In the genomic region with DNA sequence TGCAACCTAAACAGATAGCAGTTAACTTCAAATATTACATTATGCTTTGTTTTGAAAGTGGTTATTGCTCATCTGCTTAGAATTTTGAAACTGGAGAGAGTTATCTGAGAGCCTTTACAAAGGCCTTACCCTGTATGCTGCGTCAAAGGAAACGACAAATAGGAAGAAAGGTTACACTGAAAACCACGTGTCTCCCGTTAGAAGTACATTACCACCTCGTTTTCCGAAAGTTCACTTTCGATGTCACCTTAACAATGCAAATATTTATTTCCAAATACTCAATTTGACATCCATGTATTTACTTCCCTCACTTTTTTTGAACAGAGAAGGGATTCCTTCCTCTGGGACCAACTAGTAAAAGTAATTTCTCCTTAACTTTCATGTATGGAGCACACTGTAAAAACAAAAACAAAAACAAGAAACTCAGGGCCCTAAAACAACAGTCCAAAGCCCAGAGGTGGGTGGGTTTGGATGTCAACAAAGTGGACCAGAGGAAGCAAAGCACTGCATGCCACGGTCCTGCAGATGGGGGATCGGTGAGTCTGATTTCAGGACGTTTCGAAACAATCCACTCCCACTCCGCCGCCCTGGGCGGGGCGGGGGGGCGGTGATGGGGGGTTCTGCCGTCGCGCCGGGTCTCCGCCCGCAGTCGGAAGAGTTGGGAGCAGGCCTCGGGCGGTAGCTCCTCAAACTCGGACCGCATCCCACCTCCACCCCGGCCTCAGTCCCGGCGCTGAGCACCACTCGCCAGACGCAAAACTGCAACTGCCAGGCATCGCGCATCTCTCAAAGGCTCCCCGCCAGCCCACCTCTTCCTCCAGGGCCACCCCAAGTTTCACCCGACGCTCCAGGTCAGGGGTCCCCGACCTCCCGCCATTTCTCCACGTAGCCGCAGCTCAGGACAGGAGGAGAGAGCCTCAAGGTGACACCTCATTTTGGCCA, we compare ENCODE assay signal across 8 cellular contexts. TPM values are rescaled to one million over a fixed set of nuclear protein-coding genes. Genes with fewer than 3 reads are reported as not detected.
DNase-seq lines count a peak whose midpoint lies in the region; ATAC-seq lines count a peak whose summit lies in the region.

No MANE protein-coding gene starts in this region.

- H3K9me3 ChIP-seq in effector memory CD4-positive, alpha-beta T cell (ENCODE audit: control insufficient read depth, low read length), result no peaks in the 10 kb centered on the region

- CTCF ChIA-PET in activated CD4-positive, alpha-beta memory T cell treated with anti-CD3 and anti-CD28 coated beads, Interleukin-2, amount 10 ng/mL, durations not matched to agents 7 days and 5 days (lab: Charles Lee), result interaction anchor here (1.0 to 1.3 kb wide), 3 partner anchors 20 to 151 kb away, joined by 3 to 4 read pairs (median 3); no protein-coding TSS in a partner anchor

- peaks cover 49% of the 10 kb centered on the region for H3K4me1 Mint-ChIP-seq in activated CD4-positive, alpha-beta memory T cell treated with anti-CD3 and anti-CD28 coated beads, Interleukin-2, amount 10 ng/mL, durations not matched to agents 7 days and 5 days

- no peaks in the 10 kb centered on the region for H3K27me3 ChIP-seq in effector memory CD4-positive, alpha-beta T cell (replicated peaks; ENCODE audit: control insufficient read depth, insufficient read depth, low read length, poor library complexity, severe bottlenecking)

- H3K27ac Mint-ChIP-seq in activated CD4-positive, alpha-beta memory T cell treated with anti-CD3 and anti-CD28 coated beads, Interleukin-2, amount 10 ng/mL, durations not matched to agents 7 days and 5 days, result peak overlapping the region; percentile 93

- POLR2A ChIA-PET in activated CD4-positive, alpha-beta memory T cell treated with anti-CD3 and anti-CD28 coated beads, Interleukin-2, amount 10 ng/mL, durations not matched to agents 7 days and 5 days (lab: Charles Lee), result interaction anchor here (0.7 to 2.8 kb wide), 18 partner anchors 8 to 521 kb away, joined by 3 to 19 read pairs (median 4); partner anchors contain the start of genes CATSPERE, COX20, DESI2 and HNRNPU

- ATAC-seq in HG02759 (IDR thresholded peaks at IDR 0.05; ENCODE audit: unreplicated experiment), result peak; percentile 10

- peaks cover 10% of the 10 kb centered on the region for H3K4me1 ChIP-seq in effector memory CD4-positive, alpha-beta T cell (ENCODE audit: control insufficient read depth, insufficient read depth, low read length, poor library complexity, severe bottlenecking)

- H3K27me3 Mint-ChIP-seq in activated CD4-positive, alpha-beta memory T cell treated with anti-CD3 and anti-CD28 coated beads, Interleukin-2, amount 10 ng/mL, durations not matched to agents 7 days and 5 days, result no peaks in the 10 kb centered on the region

- no peaks in the 10 kb centered on the region for H3K9me3 Mint-ChIP-seq in activated CD4-positive, alpha-beta memory T cell treated with anti-CD3 and anti-CD28 coated beads, Interleukin-2, amount 10 ng/mL, durations not matched to agents 7 days and 5 days

- H3K27ac ChIP-seq in effector memory CD4-positive, alpha-beta T cell (ENCODE audit: insufficient read depth, low read length, poor library complexity, severe bottlenecking), result peak overlapping the region; percentile 94

- peak overlapping the region; percentile 80 for H3K4me3 ChIP-seq in effector memory CD4-positive, alpha-beta T cell (ENCODE audit: insufficient read depth, low read depth, low read length, poor library complexity, severe bottlenecking)

- DNase-seq in DMS79 treated with DMSO at 0.1 percent for 48 hours (lab: John Stamatoyannopoulos, UW), result peak; percentile 20
- DNase-seq in DMS79 (lab: John Stamatoyannopoulos, UW), result no peak
- peak; percentile 61 for DNase-seq in NCI-H2227 (lab: John Stamatoyannopoulos, UW; ENCODE audit: unreplicated experiment)
- DNase-seq in activated CD4-positive, alpha-beta memory T cell treated with anti-CD3 and anti-CD28 coated beads, Interleukin-2, amount 10 ng/mL, durations not matched to agents 7 days and 5 days, result peak; percentile 57
- peak; percentile 30 to 43 (median 43) for DNase-seq in effector memory CD4-positive, alpha-beta T cell
- peak; percentile 69 for DNase-seq in medulla oblongata (ENCODE audit: extremely low spot score)
- peak; percentile 42 for DNase-seq in stimulated activated CD8-positive, alpha-beta memory T cell treated with anti-CD3 and anti-CD28 coated beads, Interleukin-4, amount 100 ng/mL, for 24 hours (ENCODE audit: low read depth)

- peak overlapping the region; percentile 90 for H3K4me3 Mint-ChIP-seq in activated CD4-positive, alpha-beta memory T cell treated with anti-CD3 and anti-CD28 coated beads, Interleukin-2, amount 10 ng/mL, durations not matched to agents 7 days and 5 days

- H3K36me3 ChIP-seq in effector memory CD4-positive, alpha-beta T cell (ENCODE audit: control insufficient read depth, insufficient read depth, low read length), result no peaks in the 10 kb centered on the region

- peaks cover 36% of the 10 kb centered on the region for H3K36me3 Mint-ChIP-seq in activated CD4-positive, alpha-beta memory T cell treated with anti-CD3 and anti-CD28 coated beads, Interleukin-2, amount 10 ng/mL, durations not matched to agents 7 days and 5 days (ENCODE audit: low read depth)

RNA-seq across cellular contexts. Expression of gene ADSS2, which starts 0.8 kb away (rescaled TPM):
- 10 to 100 TPM; 53.7 to 54.2 TPM for total RNA-seq in activated CD4-positive, alpha-beta memory T cell treated with anti-CD3 and anti-CD28 coated beads, Interleukin-2, amount 10 ng/mL, durations not matched to agents 7 days and 5 days

RNA-seq across cellular contexts. Expression of gene CATSPERE, which starts 10.2 kb away (rescaled TPM):
- total RNA-seq in activated CD4-positive, alpha-beta memory T cell treated with anti-CD3 and anti-CD28 coated beads, Interleukin-2, amount 10 ng/mL, durations not matched to agents 7 days and 5 days, result under 1 TPM; 0.23 to 0.93 TPM
